ENCODE assay signal across 26 cellular contexts in genomic region chr5:117435203-117435602, GRCh38.
"Had no signal": no experiment of that assay in that cellular context is flagged by ENCODE, and none has a peak within 500 bp of the region (broad histone marks: within the 10 kb centered on the region; RNA-seq: fewer than 3 reads in every experiment).

No MANE protein-coding gene starts in this region.

- H3K9ac ChIP-seq: neural progenitor cell had no signal

- H3K27ac ChIP-seq: esophagus squamous epithelium, gastrocnemius medialis, hepatocyte, neural progenitor cell, pancreas, right lobe of liver, thyroid gland had no signal

- H3K4me1 ChIP-seq: esophagus squamous epithelium, gastrocnemius medialis, pancreas, right lobe of liver, thyroid gland had no signal

- ATAC-seq: gastrocnemius medialis; left lobe of liver; natural killer cell treated with Interleukin-12 subunit alpha and Interleukin-12 subunit beta and Interleukin-15 and Interleukin-18, amount 100 ng/mL, for 72 hours; pancreas; right lobe of liver; stimulated activated naive CD8-positive, alpha-beta T cell treated with anti-CD3 and anti-CD28 coated beads, Interleukin-15, amount 100 ng/mL, for 72 hours had no signal

- H3K27me3 ChIP-seq: esophagus squamous epithelium, gastrocnemius medialis, hepatocyte, neural progenitor cell, pancreas, right lobe of liver, thyroid gland had no signal

- DNase-seq: central memory CD4-positive, alpha-beta T cell; effector memory CD4-positive, alpha-beta T cell; esophagus squamous epithelium; gastrocnemius medialis; head of caudate nucleus; kidney; midbrain; naive B cell; nucleus accumbens; pancreas; right lobe of liver; stimulated activated CD4-positive, alpha-beta T cell treated with anti-CD3 and anti-CD28 coated beads, Interleukin-12 subunit alpha, Interleukin-12 subunit beta, amount 100 ng/mL, for 4 hours; stimulated activated CD4-positive, alpha-beta T cell treated with anti-CD3 and anti-CD28 coated beads, Interleukin-1b, Interleukin-23, amount 100 ng/mL, for 48 hours; stimulated activated CD4-positive, alpha-beta T cell treated with anti-CD3 and anti-CD28 coated beads, Interleukin-4, amount 100 ng/mL, for 1 hour; stimulated activated CD8-positive, alpha-beta memory T cell treated with anti-CD3 and anti-CD28 coated beads, Interleukin-4, amount 100 ng/mL, for 48 hours; stimulated activated naive CD4-positive, alpha-beta T cell; stimulated activated naive CD8-positive, alpha-beta T cell treated with anti-CD3 and anti-CD28 coated beads, Interleukin-15, amount 100 ng/mL, for 72 hours; thyroid gland; trophoblast cell had no signal

- H3K4me3 ChIP-seq: esophagus squamous epithelium, gastrocnemius medialis, hepatocyte, lung, neural progenitor cell, pancreas, right lobe of liver, smooth muscle cell, thyroid gland had no signal

- H3K9me3 ChIP-seq: esophagus squamous epithelium, gastrocnemius medialis, pancreas, right lobe of liver, thyroid gland had no signal

- H3K4me1 Mint-ChIP-seq: memory B cell; naive B cell; stimulated activated naive CD8-positive, alpha-beta T cell treated with anti-CD3 and anti-CD28 coated beads, Interleukin-15, amount 100 ng/mL, for 72 hours had no signal

- H3K36me3 ChIP-seq: esophagus squamous epithelium, gastrocnemius medialis, neural progenitor cell, pancreas, right lobe of liver, thyroid gland had no signal

- H3K36me3 Mint-ChIP-seq: memory B cell; naive B cell; natural killer cell treated with Interleukin-12 subunit alpha and Interleukin-12 subunit beta and Interleukin-15 and Interleukin-18, amount 100 ng/mL, for 72 hours; neural progenitor cell had no signal

- H3K4me3 Mint-ChIP-seq: memory B cell; naive B cell; natural killer cell treated with Interleukin-12 subunit alpha and Interleukin-12 subunit beta and Interleukin-15 and Interleukin-18, amount 100 ng/mL, for 72 hours; neural progenitor cell; stimulated activated naive CD8-positive, alpha-beta T cell treated with anti-CD3 and anti-CD28 coated beads, Interleukin-15, amount 100 ng/mL, for 72 hours had no signal

- H3K27ac Mint-ChIP-seq: memory B cell; naive B cell; natural killer cell treated with Interleukin-12 subunit alpha and Interleukin-12 subunit beta and Interleukin-15 and Interleukin-18, amount 100 ng/mL, for 72 hours; neural progenitor cell; stimulated activated naive CD8-positive, alpha-beta T cell treated with anti-CD3 and anti-CD28 coated beads, Interleukin-15, amount 100 ng/mL, for 72 hours had no signal

- H3K27me3 Mint-ChIP-seq: memory B cell; naive B cell; natural killer cell treated with Interleukin-12 subunit alpha and Interleukin-12 subunit beta and Interleukin-15 and Interleukin-18, amount 100 ng/mL, for 72 hours; stimulated activated naive CD8-positive, alpha-beta T cell treated with anti-CD3 and anti-CD28 coated beads, Interleukin-15, amount 100 ng/mL, for 72 hours had no signal

- H3K9me3 Mint-ChIP-seq: memory B cell; natural killer cell treated with Interleukin-12 subunit alpha and Interleukin-12 subunit beta and Interleukin-15 and Interleukin-18, amount 100 ng/mL, for 72 hours; neural progenitor cell; stimulated activated naive CD8-positive, alpha-beta T cell treated with anti-CD3 and anti-CD28 coated beads, Interleukin-15, amount 100 ng/mL, for 72 hours had no signal
